14 cellular contexts compared by ENCODE assay signal in the genomic region with DNA sequence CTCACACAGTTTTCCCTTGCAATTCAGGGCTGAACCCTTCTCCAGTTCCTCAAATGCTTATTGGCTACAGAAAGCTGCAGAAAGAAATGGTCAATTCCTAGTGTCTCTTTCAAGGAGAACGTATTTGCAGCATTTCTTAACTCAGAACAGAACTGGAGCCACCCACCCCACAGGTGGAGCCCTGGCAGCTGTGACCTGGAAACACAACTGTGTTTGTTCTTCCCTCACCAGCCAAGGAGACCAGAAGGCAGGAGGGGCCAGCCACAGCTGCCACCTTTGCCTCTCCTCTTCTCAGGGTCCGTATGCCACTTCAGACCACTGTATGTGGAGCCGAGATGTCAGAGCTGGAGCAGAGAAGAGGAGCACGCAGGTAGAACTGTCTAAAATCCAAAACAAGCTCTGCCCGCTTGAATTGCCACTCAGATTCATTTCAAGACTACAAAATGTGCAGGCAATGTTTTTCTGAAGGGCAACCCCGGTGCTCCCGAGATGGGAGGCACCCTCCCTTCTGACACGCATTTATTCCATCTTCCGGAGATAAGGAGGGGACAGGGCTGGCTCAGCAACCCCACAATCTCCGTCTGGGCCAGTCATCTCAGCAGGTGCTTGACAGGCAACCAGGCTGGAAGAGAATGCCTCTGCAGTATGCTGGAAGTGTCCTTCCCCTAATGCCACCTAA. TPM values are rescaled to one million over a fixed set of nuclear protein-coding genes. Genes with fewer than 3 reads are reported as not detected.
A peak's percentile ranks its signal among the peaks of the same experiment; 100 is the strongest.
DNase-seq lines count a peak whose midpoint lies in the region; ATAC-seq and TF ChIP-seq lines count a peak whose summit lies in the region.
"Had no signal": no experiment of that assay in that cellular context is flagged by ENCODE, and none has a peak within 500 bp of the region (broad histone marks: within the 10 kb centered on the region; RNA-seq: fewer than 3 reads in every experiment).

No MANE protein-coding gene starts in this region.

- intact Hi-C loops in Calu3 (cut with micrococcal nuclease; ENCODE audit: unreplicated experiment): no loop called here

- peaks cover 85% of the 10 kb centered on the region for H3K36me3 Mint-ChIP-seq in activated CD4-positive, alpha-beta T cell treated with anti-CD3 and anti-CD28 coated beads, Interleukin-2, amount 10 ng/mL, durations not matched to agents 7 days and 5 days (ENCODE audit: low read depth)
- H3K36me3 Mint-ChIP-seq in Calu3 (ENCODE audit: insufficient read depth, unreplicated experiment): no peaks in the 10 kb centered on the region

- H3K27ac Mint-ChIP-seq in activated CD4-positive, alpha-beta T cell treated with anti-CD3 and anti-CD28 coated beads, Interleukin-2, amount 10 ng/mL, durations not matched to agents 7 days and 5 days: peak overlapping the region; percentile 86
- no peak overlapping the region for H3K27ac Mint-ChIP-seq in Calu3 (ENCODE audit: unreplicated experiment)

- POLR2A ChIA-PET in activated CD4-positive, alpha-beta T cell treated with anti-CD3 and anti-CD28 coated beads, Interleukin-2, amount 10 ng/mL, durations not matched to agents 7 days and 5 days (lab: Charles Lee): no interaction called here

- ATAC-seq in HG02571 (IDR thresholded peaks at IDR 0.05; ENCODE audit: unreplicated experiment) (no peak), left lobe of liver (no peak)
- ATAC-seq: A549, right lobe of liver had no signal

- CTCF ChIA-PET in activated CD4-positive, alpha-beta T cell treated with anti-CD3 and anti-CD28 coated beads, Interleukin-2, amount 10 ng/mL, durations not matched to agents 7 days and 5 days (lab: Charles Lee): interaction anchor here (1.1 to 1.2 kb wide), 4 partner anchors 13 to 279 kb away, joined by 3 to 4 read pairs (median 4); no protein-coding TSS in a partner anchor
- CTCF ChIA-PET in Calu3 (lab: Charles Lee): no interaction called here

- peaks cover 94% of the 10 kb centered on the region for H3K4me1 Mint-ChIP-seq in activated CD4-positive, alpha-beta T cell treated with anti-CD3 and anti-CD28 coated beads, Interleukin-2, amount 10 ng/mL, durations not matched to agents 7 days and 5 days
- H3K4me1 Mint-ChIP-seq in Calu3 (ENCODE audit: low read depth, unreplicated experiment): no peaks in the 10 kb centered on the region

- no TSS peak for BruUV-seq in Calu3 (replicated peaks; lab: Mats Ljungman, UMichigan)

- H3K4me3 Mint-ChIP-seq in activated CD4-positive, alpha-beta T cell treated with anti-CD3 and anti-CD28 coated beads, Interleukin-2, amount 10 ng/mL, durations not matched to agents 7 days and 5 days: peak overlapping the region; percentile 51
- H3K4me3 Mint-ChIP-seq in Calu3 (ENCODE audit: low read depth, unreplicated experiment): no peak overlapping the region

- no peak for TF ChIP-seq CTCF in Calu3 (IDR thresholded peaks at IDR 0.05; ENCODE audit: unreplicated experiment)

- peak overlapping the region; percentile 79 for H3K27ac ChIP-seq in caudate nucleus (ENCODE audit: low read depth, low read length)
- H3K27ac ChIP-seq: A549, epithelial cell of prostate, right lobe of liver, WERI-Rb-1 had no signal

- no peaks in the 10 kb centered on the region for H3K9me3 Mint-ChIP-seq in activated CD4-positive, alpha-beta T cell treated with anti-CD3 and anti-CD28 coated beads, Interleukin-2, amount 10 ng/mL, durations not matched to agents 7 days and 5 days
- H3K9me3 Mint-ChIP-seq in Calu3 (ENCODE audit: low read depth, unreplicated experiment): no peaks in the 10 kb centered on the region

- H3K27me3 Mint-ChIP-seq in activated CD4-positive, alpha-beta T cell treated with anti-CD3 and anti-CD28 coated beads, Interleukin-2, amount 10 ng/mL, durations not matched to agents 7 days and 5 days: no peaks in the 10 kb centered on the region
- peaks cover 82% of the 10 kb centered on the region for H3K27me3 Mint-ChIP-seq in Calu3 (ENCODE audit: unreplicated experiment)

- peak; percentile 21 for DNase-seq in NCI-H82 (lab: John Stamatoyannopoulos, UW)
- DNase-seq in NCI-H82 treated with DMSO at 0.1 percent for 48 hours (lab: John Stamatoyannopoulos, UW; ENCODE audit: unreplicated experiment): no peak
- DNase-seq in activated CD4-positive, alpha-beta T cell treated with anti-CD3 and anti-CD28 coated beads, Interleukin-2, amount 10 ng/mL, durations not matched to agents 7 days and 5 days: no peak
- DNase-seq in caudate nucleus (lab: John Stamatoyannopoulos, UW): peak in 1 of 61 donors; percentile 8
- DNase-seq in stimulated activated CD8-positive, alpha-beta memory T cell treated with anti-CD3 and anti-CD28 coated beads, Interleukin-4, amount 100 ng/mL, for 48 hours: peak; percentile 66
- DNase-seq in Calu3: no peak
- no peak for DNase-seq in left lobe of liver (ENCODE audit: low spot score)
- DNase-seq: EL, NCI-H1694, right lobe of liver, WERI-Rb-1 had no signal

RNA-seq across cellular contexts. Expression of a gene that starts 16.7 kb away (rescaled TPM):
- 100 to 1,000 TPM; 251 to 261 TPM for total RNA-seq in activated CD4-positive, alpha-beta T cell treated with anti-CD3 and anti-CD28 coated beads, Interleukin-2, amount 10 ng/mL, durations not matched to agents 7 days and 5 days
- total RNA-seq in Calu3 (2022): 0.61 and 0.97 TPM in 2 replicates
- 0.65 TPM for total RNA-seq in left lobe of liver

RNA-seq across cellular contexts. Expression of a gene that starts 51.9 kb away (rescaled TPM):
- total RNA-seq in activated CD4-positive, alpha-beta T cell treated with anti-CD3 and anti-CD28 coated beads, Interleukin-2, amount 10 ng/mL, durations not matched to agents 7 days and 5 days: 1 to 10 TPM; 8.0 to 8.2 TPM
- 55.0 and 69.3 TPM in 2 replicates for total RNA-seq in Calu3 (2022)
- total RNA-seq in left lobe of liver: 89.7 TPM

Comparison
In these comparisons a context has a peak if more than half of its experiments do, and no peak if none do; other contexts are left out.
1. DNase-seq: peak in NCI-H82 (single experiment) and stimulated activated CD8-positive, alpha-beta memory T cell treated with anti-CD3 and anti-CD28 coated beads, Interleukin-4, amount 100 ng/mL, for 48 hours (single experiment); none in NCI-H82 treated with DMSO at 0.1 percent for 48 hours (single experiment), activated CD4-positive, alpha-beta T cell treated with anti-CD3 and anti-CD28 coated beads, Interleukin-2, amount 10 ng/mL, durations not matched to agents 7 days and 5 days (single experiment), Calu3 (single experiment) and left lobe of liver (single experiment).
2. RNA of a gene that starts 16.7 kb away (total RNA-seq): 251 to 261 TPM in activated CD4-positive, alpha-beta T cell treated with anti-CD3 and anti-CD28 coated beads, Interleukin-2, amount 10 ng/mL, durations not matched to agents 7 days and 5 days; 0.61 to 0.97 TPM in Calu3 and 0.65 TPM in left lobe of liver (single experiment); every median in the first group is over 100 times any median in the second.